Comparison of ENCODE assay signal across 7 cellular contexts in the genomic region with DNA sequence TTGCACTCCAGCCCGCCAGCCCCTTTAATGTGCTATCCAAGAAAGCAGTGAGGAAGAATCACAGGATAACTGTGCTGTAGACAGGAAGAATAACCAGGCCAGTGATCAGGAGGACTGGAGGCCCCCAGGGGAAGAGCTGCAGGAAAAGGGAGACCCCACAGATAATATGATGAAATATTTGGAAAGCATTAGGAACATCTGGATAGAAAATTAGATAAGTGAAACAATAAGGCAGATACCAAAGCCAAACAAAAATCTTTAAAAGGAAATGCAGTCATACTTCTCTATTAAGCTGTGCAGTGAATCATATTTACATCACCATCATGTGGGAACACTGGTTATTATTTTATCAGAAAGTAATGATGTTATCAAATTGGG. TPM values are rescaled to one million over a fixed set of nuclear protein-coding genes. Genes with fewer than 3 reads are reported as not detected.
A peak's percentile ranks its signal among the peaks of the same experiment; 100 is the strongest.
DNase-seq lines count a peak whose midpoint lies in the region; ATAC-seq, FAIRE-seq and TF ChIP-seq lines count a peak whose summit lies in the region.

No MANE protein-coding gene starts in this region.

- H3K27ac ChIP-seq in skeletal muscle tissue (ENCODE audit: low read depth, low read length) (no peak overlapping the region), colonic mucosa (no peak overlapping the region)

- H3K36me3 ChIP-seq in skeletal muscle tissue (ENCODE audit: control insufficient read depth in 3 of 3, insufficient read depth in 3 of 3, low read length in 3 of 3) (no peaks in the 10 kb centered on the region), colonic mucosa (no peaks in the 10 kb centered on the region)

- ATAC-seq in left cardiac atrium (peak; percentile 34 to 74), HG02610 (IDR thresholded peaks at IDR 0.05; ENCODE audit: unreplicated experiment) (no peak)

- peak; percentile 43 for FAIRE-seq in H54 (lab: Jason Lieb, UNC)

- H3K27ac Mint-ChIP-seq in activated naive CD8-positive, alpha-beta T cell, result peak overlapping the region; percentile 56

- peaks cover 53% of the 10 kb centered on the region for H3K4me1 Mint-ChIP-seq in activated naive CD8-positive, alpha-beta T cell (ENCODE audit: low read depth)

- no peak for TF ChIP-seq CTCF in colonic mucosa (IDR thresholded peaks at IDR 0.05)

- H3K27me3 ChIP-seq in skeletal muscle tissue (ENCODE audit: control insufficient read depth in 3 of 3, insufficient read depth in 3 of 3, low read length in 3 of 3) (peaks cover 0 to 9% (median 5%) of the 10 kb centered on the region in 3 donors), colonic mucosa (no peaks in the 10 kb centered on the region)

- TF ChIP-seq POLR2A in H54 (IDR thresholded peaks at IDR 0.05; ENCODE audit: low read depth, low read length), result no peak

- DNase-seq in H54 (ENCODE audit: insufficient read length, low spot score), result peak; percentile 59
- no peak for DNase-seq in left cardiac atrium
- DNase-seq in germinal center (ENCODE audit: low spot score), result no peak
- DNase-seq in colonic mucosa, result no peak

- H3K9me3 ChIP-seq in skeletal muscle tissue (ENCODE audit: control insufficient read depth in 3 of 3, low read length in 3 of 3), result no peaks in the 10 kb centered on the region
- H3K9me3 ChIP-seq in colonic mucosa, result no peaks in the 10 kb centered on the region

- H3K27me3 Mint-ChIP-seq in activated naive CD8-positive, alpha-beta T cell, result peaks cover 3% of the 10 kb centered on the region

- H3K4me1 ChIP-seq in skeletal muscle tissue (ENCODE audit: control insufficient read depth in 3 of 3, insufficient read depth in 3 of 3, low read length in 3 of 3), result peaks cover 0 to 4% (median 3%) of the 10 kb centered on the region in 3 donors
- H3K4me1 ChIP-seq in colonic mucosa, result no peaks in the 10 kb centered on the region

- peak overlapping the region; percentile 81 for H3K4me3 Mint-ChIP-seq in activated naive CD8-positive, alpha-beta T cell

- H3K4me3 ChIP-seq in skeletal muscle tissue (ENCODE audit: low read length in 3 of 3) (peak overlapping the region in 2 of 3 donors; percentile 37 to 62), colonic mucosa (no peak overlapping the region)

- H3K9ac ChIP-seq in skeletal muscle tissue (ENCODE audit: low read depth in 1 of 3, low read length in 3 of 3), result no peak overlapping the region
- H3K9ac ChIP-seq in colonic mucosa (ENCODE audit: low read depth in 2 of 2, low read length in 2 of 2), result no peak overlapping the region

- H3K9me3 Mint-ChIP-seq in activated naive CD8-positive, alpha-beta T cell (ENCODE audit: low read depth), result peaks cover 5% of the 10 kb centered on the region

- H3K36me3 Mint-ChIP-seq in activated naive CD8-positive, alpha-beta T cell, result peaks cover 3% of the 10 kb centered on the region

- intact Hi-C loops in left cardiac atrium (cut with DNase I) (no loop called here), colonic mucosa (cut with DNase I) (no loop called here)

RNA-seq across cellular contexts. Expression of gene RALA, which starts 14.3 kb away (rescaled TPM):
- total RNA-seq in left cardiac atrium, result 10 to 100 TPM; 21.6 to 22.6 TPM
- 11.5 TPM for total RNA-seq in skeletal muscle tissue
- total RNA-seq in colonic mucosa, result 10 to 100 TPM; 47.8 to 55.6 TPM

RNA-seq across cellular contexts. Expression of gene YAE1, which starts 42.9 kb away (rescaled TPM):
- total RNA-seq in left cardiac atrium, result 10 to 100 TPM; 14.6 to 20.4 TPM
- 15.7 TPM for total RNA-seq in skeletal muscle tissue
- 10 to 100 TPM; 21.8 to 23.2 TPM for total RNA-seq in colonic mucosa
